Comparison of ENCODE assay signal across 35 cellular contexts in the genomic region with DNA sequence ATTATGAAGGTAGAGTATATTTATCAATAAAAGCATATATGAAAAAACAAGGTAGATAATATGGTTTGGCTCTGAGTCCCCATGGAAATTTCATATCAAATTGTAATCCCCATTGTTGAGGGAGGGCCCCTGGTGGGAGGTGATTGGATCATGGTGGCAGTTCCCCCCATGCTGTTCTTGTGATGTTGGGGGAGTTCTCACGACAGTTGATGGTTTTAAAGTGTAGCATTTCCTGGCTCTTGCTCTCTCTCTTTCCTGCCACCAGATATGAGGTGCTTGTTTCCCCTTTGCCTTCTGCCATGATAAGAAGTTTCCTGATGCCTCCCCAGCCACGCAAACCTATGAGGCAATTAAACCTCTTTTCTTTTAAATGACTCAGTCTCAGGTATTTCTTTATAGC.
"Had no signal": no experiment of that assay in that cellular context is flagged by ENCODE, and none has a peak within 500 bp of the region (broad histone marks: within the 10 kb centered on the region; RNA-seq: fewer than 3 reads in every experiment).

No MANE protein-coding gene starts in this region.

- H3K9me3 Mint-ChIP-seq: activated CD4-positive, alpha-beta T cell treated with anti-CD3 and anti-CD28 coated beads, Interleukin-2, amount 10 ng/mL, durations not matched to agents 24 days and 14 days; activated T-helper 1 cell treated with anti-CD3 and anti-CD28 coated beads, Interleukin-12 subunit alpha, Interleukin-12 subunit beta, Interleukin-2, Interleukin-4 antibody, amounts not matched to agents 30 ng/mL and 10 ng/mL and 1 ng/mL, durations not matched to agents 14 hours and 24 hours and 36 hours; T-helper 1 cell treated with Interleukin-12 subunit alpha and Interleukin-12 subunit beta and Interleukin-4 antibody, amounts not matched to agents 30 μg/mL and 1 μg/mL, for 36 hours; T-helper 2 cell treated with Interferon-gamma antibody and Interleukin-4, amounts not matched to agents 5 μg/mL and 100 μg/mL, for 36 hours had no signal

- H3K27me3 Mint-ChIP-seq: activated B cell treated with CpG ODN at 0.5 μM for 24 hours; activated CD4-positive, alpha-beta memory T cell treated with anti-CD3 and anti-CD28 coated beads for 36 hours; activated CD4-positive, alpha-beta T cell treated with anti-CD3 and anti-CD28 coated beads, Interleukin-2, amount 10 ng/mL, durations not matched to agents 24 days and 14 days; activated CD8-positive, alpha-beta T cell treated with anti-CD3 and anti-CD28 coated beads for 36 hours; activated naive CD8-positive, alpha-beta T cell treated with anti-CD3 and anti-CD28 coated beads for 36 hours; activated T-helper 17 cell treated with anti-CD3 and anti-CD28 coated beads, Interleukin-2, amount 50 U/mL, for 72 hours had no signal

- DNase-seq: activated B cell treated with CpG ODN at 0.5 μM for 24 hours; activated CD4-positive, alpha-beta memory T cell treated with anti-CD3 and anti-CD28 coated beads for 36 hours; activated CD4-positive, alpha-beta T cell treated with anti-CD3 and anti-CD28 coated beads for 4 hours; activated CD4-positive, alpha-beta T cell treated with anti-CD3 and anti-CD28 coated beads, Interleukin-2, amount 10 ng/mL, durations not matched to agents 24 days and 14 days; activated CD4-positive, alpha-beta T cell treated with anti-CD3 and anti-CD28 coated beads, Interleukin-2, amount 50 U/mL, for 1 hour; activated CD4-positive, alpha-beta T cell treated with anti-CD3 and anti-CD28 coated beads, Interleukin-2, amount 50 U/mL, for 4 hours; activated CD4-positive, CD25-positive, alpha-beta regulatory T cell treated with anti-CD3 and anti-CD28 coated beads, Interleukin-2, amount 50 U/mL, for 72 hours; activated CD8-positive, alpha-beta memory T cell treated with anti-CD3 and anti-CD28 coated beads, Interleukin-2, amount 50 U/mL, for 4 hours; activated CD8-positive, alpha-beta T cell treated with anti-CD3 and anti-CD28 coated beads for 36 hours; activated effector memory CD4-positive, alpha-beta T cell treated with anti-CD3 and anti-CD28 coated beads, Interleukin-2, amount 50 U/mL, for 16 hours; activated gamma-delta T cell treated with Interleukin-2 at 50 U/mL for 16 hours; activated naive CD4-positive, alpha-beta T cell; activated naive CD4-positive, alpha-beta T cell treated with anti-CD3 and anti-CD28 coated beads for 36 hours; activated naive CD4-positive, alpha-beta T cell treated with anti-CD3 and anti-CD28 coated beads, Interleukin-2, amount 50 U/mL, for 16 hours; activated naive CD8-positive, alpha-beta T cell treated with anti-CD3 and anti-CD28 coated beads for 36 hours; activated T-cell treated with anti-CD3 and anti-CD28 coated beads for 4 hours; activated T-cell treated with anti-CD3 and anti-CD28 coated beads, Interleukin-2, amount 50 U/mL, for 1 hour; activated T-cell treated with anti-CD3 and anti-CD28 coated beads, Interleukin-2, amount 50 U/mL, for 4 hours; activated T-cell treated with anti-CD3 and anti-CD28 coated beads, Interleukin-2, amount 50 U/mL, for 72 hours; adrenal gland; amniotic stem cell; aorta; body of pancreas; brain microvascular endothelial cell; central memory CD4-positive, alpha-beta T cell; T-helper 1 cell; T-helper 2 cell; T-helper 9 cell had no signal

- H3K36me3 ChIP-seq: adrenal gland, brain microvascular endothelial cell, breast epithelium had no signal

- H3K27ac Mint-ChIP-seq: activated B cell treated with CpG ODN at 0.5 μM for 24 hours; activated CD4-positive, alpha-beta memory T cell treated with anti-CD3 and anti-CD28 coated beads for 36 hours; activated CD4-positive, alpha-beta T cell treated with anti-CD3 and anti-CD28 coated beads, Interleukin-2, amount 10 ng/mL, durations not matched to agents 24 days and 14 days; activated CD8-positive, alpha-beta T cell treated with anti-CD3 and anti-CD28 coated beads for 36 hours; activated naive CD4-positive, alpha-beta T cell treated with anti-CD3 and anti-CD28 coated beads for 36 hours; activated naive CD4-positive, alpha-beta T cell treated with anti-CD3 and anti-CD28 coated beads, Interleukin-2, amount 50 U/mL, for 72 hours; activated naive CD8-positive, alpha-beta T cell treated with anti-CD3 and anti-CD28 coated beads for 36 hours; activated T-cell treated with anti-CD3 and anti-CD28 coated beads, Interleukin-2, amount 50 U/mL, for 72 hours; activated T-helper 1 cell treated with anti-CD3 and anti-CD28 coated beads, Interleukin-12 subunit alpha, Interleukin-12 subunit beta, Interleukin-2, Interleukin-4 antibody, amounts not matched to agents 30 ng/mL and 10 ng/mL and 1 ng/mL, durations not matched to agents 14 hours and 24 hours and 36 hours; activated T-helper 17 cell treated with anti-CD3 and anti-CD28 coated beads, Interleukin-2, amount 50 U/mL, for 72 hours; T-helper 1 cell treated with Interleukin-12 subunit alpha and Interleukin-12 subunit beta and Interleukin-4 antibody, amounts not matched to agents 30 μg/mL and 1 μg/mL, for 36 hours; T-helper 2 cell treated with Interferon-gamma antibody and Interleukin-4, amounts not matched to agents 5 μg/mL and 100 μg/mL, for 36 hours had no signal

- H3K27me3 ChIP-seq: adrenal gland, body of pancreas, brain microvascular endothelial cell, breast epithelium had no signal

- H3K4me3 Mint-ChIP-seq: activated B cell treated with CpG ODN at 0.5 μM for 24 hours; activated CD4-positive, alpha-beta memory T cell treated with anti-CD3 and anti-CD28 coated beads for 36 hours; activated CD4-positive, alpha-beta T cell treated with anti-CD3 and anti-CD28 coated beads, Interleukin-2, amount 10 ng/mL, durations not matched to agents 24 days and 14 days; activated CD8-positive, alpha-beta T cell treated with anti-CD3 and anti-CD28 coated beads for 36 hours; activated naive CD4-positive, alpha-beta T cell treated with anti-CD3 and anti-CD28 coated beads for 36 hours; activated naive CD8-positive, alpha-beta T cell treated with anti-CD3 and anti-CD28 coated beads for 36 hours; activated T-cell treated with anti-CD3 and anti-CD28 coated beads, Interleukin-2, amount 50 U/mL, for 4 hours; activated T-cell treated with anti-CD3 and anti-CD28 coated beads, Interleukin-2, amount 50 U/mL, for 72 hours; activated T-helper 1 cell treated with anti-CD3 and anti-CD28 coated beads, Interleukin-12 subunit alpha, Interleukin-12 subunit beta, Interleukin-2, Interleukin-4 antibody, amounts not matched to agents 30 ng/mL and 10 ng/mL and 1 ng/mL, durations not matched to agents 14 hours and 24 hours and 36 hours; activated T-helper 17 cell treated with anti-CD3 and anti-CD28 coated beads, Interleukin-2, amount 50 U/mL, for 72 hours; T-helper 1 cell treated with Interleukin-12 subunit alpha and Interleukin-12 subunit beta and Interleukin-4 antibody, amounts not matched to agents 30 μg/mL and 1 μg/mL, for 36 hours; T-helper 2 cell treated with Interferon-gamma antibody and Interleukin-4, amounts not matched to agents 5 μg/mL and 100 μg/mL, for 36 hours had no signal

- H3K27ac ChIP-seq: adrenal gland, body of pancreas, brain microvascular endothelial cell, breast epithelium, VCaP had no signal

- H3K36me3 Mint-ChIP-seq: activated CD4-positive, alpha-beta memory T cell treated with anti-CD3 and anti-CD28 coated beads for 36 hours; activated naive CD4-positive, alpha-beta T cell treated with anti-CD3 and anti-CD28 coated beads, Interleukin-2, amount 50 U/mL, for 72 hours; activated naive CD8-positive, alpha-beta T cell treated with anti-CD3 and anti-CD28 coated beads for 36 hours had no signal

- H3K9me3 ChIP-seq: adrenal gland, body of pancreas had no signal

- H3K4me3 ChIP-seq: adrenal gland, body of pancreas, breast epithelium had no signal

- H3K4me1 Mint-ChIP-seq: activated B cell treated with CpG ODN at 0.5 μM for 24 hours; activated CD4-positive, alpha-beta T cell treated with anti-CD3 and anti-CD28 coated beads, Interleukin-2, amount 10 ng/mL, durations not matched to agents 24 days and 14 days; activated naive CD8-positive, alpha-beta T cell treated with anti-CD3 and anti-CD28 coated beads for 36 hours; activated T-helper 17 cell treated with anti-CD3 and anti-CD28 coated beads, Interleukin-2, amount 50 U/mL, for 72 hours had no signal

- ATAC-seq: activated CD8-positive, alpha-beta T cell treated with anti-CD3 and anti-CD28 coated beads for 36 hours; activated naive CD4-positive, alpha-beta T cell treated with anti-CD3 and anti-CD28 coated beads, Interleukin-2, amount 50 U/mL, for 72 hours; activated T-cell treated with anti-CD3 and anti-CD28 coated beads, Interleukin-2, amount 50 U/mL, for 4 hours; activated T-cell treated with anti-CD3 and anti-CD28 coated beads, Interleukin-2, amount 50 U/mL, for 72 hours; activated T-helper 17 cell treated with anti-CD3 and anti-CD28 coated beads, Interleukin-2, amount 50 U/mL, for 72 hours; body of pancreas had no signal

- H3K4me1 ChIP-seq: adrenal gland, body of pancreas, breast epithelium had no signal
